In the genomic region with DNA sequence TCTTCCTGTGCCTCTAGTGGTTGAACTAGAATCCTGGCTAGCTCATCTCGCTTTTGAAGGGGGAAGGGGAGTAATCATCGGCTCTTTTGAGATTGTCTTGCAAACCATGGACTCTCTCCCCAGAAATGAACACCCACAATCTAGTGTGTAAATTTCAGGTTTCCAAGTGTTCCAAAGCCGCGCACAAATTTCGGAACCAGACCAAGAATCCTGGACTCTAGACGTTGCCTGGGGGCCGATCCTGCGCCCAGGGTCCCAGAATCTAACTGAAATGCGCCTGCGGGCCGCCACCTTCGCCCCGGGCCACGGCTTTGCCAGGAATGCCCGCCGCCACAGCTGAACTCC, we compare ENCODE assay signal across 13 cellular contexts. TPM values are rescaled to one million over a fixed set of nuclear protein-coding genes. Genes with fewer than 3 reads are reported as not detected.
A peak's percentile ranks its signal among the peaks of the same experiment; 100 is the strongest.
DNase-seq lines count a peak whose midpoint lies in the region; ATAC-seq, FAIRE-seq and TF ChIP-seq lines count a peak whose summit lies in the region.
"Had no signal": no experiment of that assay in that cellular context is flagged by ENCODE, and none has a peak within 500 bp of the region (broad histone marks: within the 10 kb centered on the region; RNA-seq: fewer than 3 reads in every experiment).

No MANE protein-coding gene starts in this region.

- CTCF ChIA-PET in CD4-positive, alpha-beta T cell (lab: Charles Lee) = no interaction called here
- CTCF ChIA-PET in H1 (lab: Charles Lee; ENCODE audit: partially characterized antibody) = interaction anchor here (0.9 to 4.6 kb wide), 10 partner anchors 11 to 148 kb away, joined by 3 to 27 read pairs (median 4); no protein-coding TSS in a partner anchor

- no peak overlapping the region for H3K27ac Mint-ChIP-seq in CD4-positive, alpha-beta T cell
- no peak overlapping the region for H3K27ac Mint-ChIP-seq in neural progenitor cell
- H3K27ac Mint-ChIP-seq: T-helper 17 cell had no signal

- no peak overlapping the region for H3K14ac ChIP-seq in H1 (ENCODE audit: insufficient read length)

- no peak overlapping the region for H2BK120ac ChIP-seq in H1 (replicated peaks; ENCODE audit: low read depth, low read length)

- no peak overlapping the region for H2AK5ac ChIP-seq in H1 (ENCODE audit: low read depth, low read length)

- no peak overlapping the region for H3K4ac ChIP-seq in H1 (replicated peaks; ENCODE audit: insufficient read length, low read depth, low read length)

- no peak overlapping the region for H2BK20ac ChIP-seq in H1 (ENCODE audit: low read length)

- POLR2A ChIA-PET in CD4-positive, alpha-beta T cell (lab: Charles Lee) = no interaction called here
- POLR2A ChIA-PET in H1 (lab: Charles Lee; ENCODE audit: partially characterized antibody) = interaction anchor here (1.4 to 1.7 kb wide), 2 partner anchors 9 to 159 kb away, joined by 4 to 9 read pairs; no protein-coding TSS in a partner anchor

- no peak for TF ChIP-seq CTCF in CD4-positive, alpha-beta T cell (IDR thresholded peaks at IDR 0.05)
- TF ChIP-seq CTCF in HFF-Myc (IDR thresholded peaks at IDR 0.05; ENCODE audit: low read depth, low read length, missing control alignments) = peak; percentile 4
- peak in 1 of 3 experiments; percentile 44; a peak in 1 of 4 replicates for TF ChIP-seq CTCF in H1 (IDR thresholded peaks at IDR 0.05; ENCODE audit: control extremely low read depth in 1 of 3, insufficient read depth in 1 of 3, low read depth in 1 of 3, low read length in 3 of 3)
- peak; percentile 43 for TF ChIP-seq CTCF in neural progenitor cell (IDR thresholded peaks at IDR 0.05)

- DNase-seq in CD4-positive, alpha-beta T cell = no peak
- DNase-seq in HFF-Myc (ENCODE audit: extremely low read depth, low read depth) (no peak), H1 (ENCODE audit: low read depth in 1 of 2, low spot score in 2 of 2) (peak in 1 of 2 experiments; percentile 65), neural progenitor cell (ENCODE audit: low spot score) (peak; percentile 63), mesenteric fat pad (ENCODE audit: low spot score) (no peak), GOT3 (lab: John Stamatoyannopoulos, UW) (no peak), HT-29 (ENCODE audit: low spot score) (no peak), foreskin melanocyte (no peak)
- DNase-seq: Caco-2, esophagus squamous epithelium, NCI-H1417 treated with DMSO at 0.1 percent for 48 hours, T-helper 17 cell had no signal

- H4K91ac ChIP-seq in H1 (replicated peaks; ENCODE audit: insufficient read length, low read length) = no peak overlapping the region

- 7% methylated on average over 12 of the region's 16 CpGs; no CpG with 5 or more reads in 1 of the 2 experiments for WGBS in H1 (ENCODE audit: extremely low coverage in 1 of 2, insufficient coverage in 1 of 2, insufficient read length in 1 of 2, insufficient replicate concordance in 2 of 2, low coverage in 1 of 2, low lambda C conversion rate in 2 of 2, missing lambda C conversion rate in 1 of 2), 2 experiments

- no peak for TF ChIP-seq RAD21 in H1 (IDR thresholded peaks at IDR 0.05 in 1 of 2, conservative IDR thresholded peaks at IDR 0.05 in 1 of 2; ENCODE audit: low read depth in 2 of 2, low read length in 2 of 2)

- H3F3A ChIP-seq in neural progenitor cell (ENCODE audit: low read depth) = peaks cover 15% of the 10 kb centered on the region

- no peak overlapping the region for H3K56ac ChIP-seq in H1 (replicated peaks; ENCODE audit: insufficient read length, low read depth, low read length)

- peak overlapping the region; percentile 13 for H3K4me3 Mint-ChIP-seq in CD4-positive, alpha-beta T cell
- peak overlapping the region; percentile 67 for H3K4me3 Mint-ChIP-seq in neural progenitor cell

- peak overlapping the region; percentile 87 for H4K8ac ChIP-seq in H1 (ENCODE audit: extremely low read depth, insufficient read depth, low read length)

- peaks cover 5 to 20% (median 13%) of the 10 kb centered on the region in 4 experiments for H3K4me1 ChIP-seq in H1 (replicated peaks in 1 of 4; ENCODE audit: control insufficient read depth in 3 of 4, insufficient read depth in 4 of 4, low read length in 3 of 4)
- peaks cover 18% of the 10 kb centered on the region for H3K4me1 ChIP-seq in neural progenitor cell
- H3K4me1 ChIP-seq: Caco-2 had no signal

- no peak overlapping the region for H3K23ac ChIP-seq in H1 (ENCODE audit: insufficient read length)

- H3K18ac ChIP-seq in H1 (ENCODE audit: extremely low read depth, low read length) = no peak overlapping the region

- H3K9me3 Mint-ChIP-seq in CD4-positive, alpha-beta T cell = peaks cover 4% of the 10 kb centered on the region
- H3K9me3 Mint-ChIP-seq in neural progenitor cell = peaks cover 6% of the 10 kb centered on the region

- H4K20me1 ChIP-seq in H1 (replicated peaks in 1 of 2; ENCODE audit: control insufficient read depth in 1 of 2, insufficient read depth in 2 of 2, low read length in 2 of 2) (peaks cover 7 to 13% of the 10 kb centered on the region in 2 experiments), neural progenitor cell (ENCODE audit: low read depth) (peaks cover 61% of the 10 kb centered on the region)

- peaks cover 10% of the 10 kb centered on the region; the same call in 1 of the 2 replicates for H3K23me2 ChIP-seq in H1 (ENCODE audit: low read depth, low read length)

- H3K36me3 ChIP-seq in H1 (ENCODE audit: control insufficient read depth in 2 of 4, insufficient read depth in 4 of 4, low read length in 3 of 4) (no peaks in the 10 kb centered on the region), neural progenitor cell (no peaks in the 10 kb centered on the region)
- H3K36me3 ChIP-seq: esophagus squamous epithelium had no signal

- H3K79me2 ChIP-seq in H1 (ENCODE audit: control insufficient read depth in 1 of 2, insufficient read depth in 2 of 2, low read length in 2 of 2) (no peaks in the 10 kb centered on the region), neural progenitor cell (ENCODE audit: low read depth) (no peaks in the 10 kb centered on the region)

- H2AFZ ChIP-seq in H1 (ENCODE audit: low read length) = no peak overlapping the region; the same call in 1 of the 2 replicates
- H2AFZ ChIP-seq in neural progenitor cell (replicated peaks) = no peak overlapping the region

- TF ChIP-seq EP300 in H1 (IDR thresholded peaks at IDR 0.05; ENCODE audit: borderline replicate concordance in 1 of 2, low read depth in 2 of 2, low read length in 2 of 2) = no peak

- no peak overlapping the region for H3K4me3 ChIP-seq in HFF-Myc (replicated peaks; ENCODE audit: low read depth, low read length)
- H3K4me3 ChIP-seq in H1 (ENCODE audit: extremely low read depth in 1 of 4, insufficient read depth in 2 of 4, low read depth in 3 of 4, low read length in 4 of 4) = peak overlapping the region in 3 of 4 experiments; percentile 27 to 59 (median 33); a peak in 5 of 8 replicates
- peak overlapping the region; percentile 30 for H3K4me3 ChIP-seq in neural progenitor cell

- peak; percentile 19 for FAIRE-seq in H1 (lab: Jason Lieb, UNC)
- FAIRE-seq: GM18507 had no signal

- H2BK12ac ChIP-seq in H1 (ENCODE audit: low read depth, low read length) = 0 out of 2 replicates have a peak overlapping the region, but pooled peaks have one; percentile 62

- no peak overlapping the region for H4K5ac ChIP-seq in H1 (ENCODE audit: insufficient read length, low read depth, low read length)

- no peak overlapping the region for H3K27ac ChIP-seq in CD4-positive, alpha-beta T cell (ENCODE audit: low read depth, low read length)
- H3K27ac ChIP-seq in H1 (ENCODE audit: low read depth, low read length) = no peak overlapping the region
- H3K27ac ChIP-seq in neural progenitor cell = no peak overlapping the region
- H3K27ac ChIP-seq: esophagus squamous epithelium had no signal

- H2BK15ac ChIP-seq in H1 (ENCODE audit: low read length) = no peak overlapping the region

- intact Hi-C loops in CD4-positive, alpha-beta T cell (cut with DNase I, micrococcal nuclease) = no loop called here

- peaks cover 4% of the 10 kb centered on the region for H3K9me3 ChIP-seq in CD4-positive, alpha-beta T cell (ENCODE audit: control insufficient read depth, low read length)
- H3K9me3 ChIP-seq in H1 (ENCODE audit: insufficient read depth in 2 of 2, low read depth in 1 of 2, low read length in 1 of 2) (no peaks in the 10 kb centered on the region), neural progenitor cell (ENCODE audit: low read depth) (no peaks in the 10 kb centered on the region)
- H3K9me3 ChIP-seq: Caco-2, esophagus squamous epithelium had no signal

- peaks cover 89% of the 10 kb centered on the region for H3K27me3 ChIP-seq in CD4-positive, alpha-beta T cell (ENCODE audit: control insufficient read depth, insufficient read depth, low read length)
- H3K27me3 ChIP-seq in H1 (replicated peaks in 1 of 4; ENCODE audit: control insufficient read depth in 3 of 4, extremely low read depth in 1 of 4, insufficient read depth in 3 of 4, low read length in 3 of 4) (peaks cover 73 to 81% (median 78%) of the 10 kb centered on the region in 4 experiments), neural progenitor cell (peaks cover 100% of the 10 kb centered on the region)

- no peaks in the 10 kb centered on the region for H3K36me3 Mint-ChIP-seq in CD4-positive, alpha-beta T cell (ENCODE audit: low read depth)
- H3K36me3 Mint-ChIP-seq in neural progenitor cell = no peaks in the 10 kb centered on the region

- peak overlapping the region; percentile 59 to 86 for H3K4me2 ChIP-seq in H1 (ENCODE audit: insufficient read depth in 1 of 2, low read depth in 2 of 2, low read length in 2 of 2)
- peak overlapping the region; percentile 72 for H3K4me2 ChIP-seq in neural progenitor cell

- no peak for ATAC-seq in CD4-positive, alpha-beta T cell (ENCODE audit: poor library complexity)

- no peaks in the 10 kb centered on the region for H3K79me1 ChIP-seq in H1 (ENCODE audit: low read depth, low read length)

- H3K27me3 Mint-ChIP-seq in CD4-positive, alpha-beta T cell = peaks cover 91% of the 10 kb centered on the region
- H3K27me3 Mint-ChIP-seq in neural progenitor cell (ENCODE audit: insufficient read depth, low read depth) = peaks cover 72% of the 10 kb centered on the region

- H2BK5ac ChIP-seq in H1 (ENCODE audit: low read depth, low read length) = no peak overlapping the region

- peaks cover 33% of the 10 kb centered on the region for H3K4me1 Mint-ChIP-seq in CD4-positive, alpha-beta T cell (ENCODE audit: low read depth)
- peaks cover 8% of the 10 kb centered on the region for H3K4me1 Mint-ChIP-seq in neural progenitor cell

- no peak overlapping the region for H3K9ac ChIP-seq in H1 (replicated peaks in 1 of 4; ENCODE audit: extremely low read depth in 1 of 4, low read depth in 3 of 4, low read length in 3 of 4)
- no peak overlapping the region for H3K9ac ChIP-seq in neural progenitor cell

- TF ChIP-seq POLR2A in H1 (IDR thresholded peaks at IDR 0.05; ENCODE audit: control extremely low read depth in 1 of 2, low read depth in 2 of 2, low read length in 2 of 2) = no peak

RNA-seq across cellular contexts. Expression of gene FOXE1, which starts 4.8 kb away (rescaled TPM):
- not detected for total RNA-seq in CD4-positive, alpha-beta T cell
- total RNA-seq in H1 (2021; fragmentation: NEBNext Ultra II Directional; extraction: Animal tissue kit (Norgen Biotek cat#: 25700)) = not detected in 2 replicates
- polyA plus RNA-seq in H1 (2011; rRNA removed) = 0.03 TPM in 2 replicates
- 0.03 TPM for polyA plus RNA-seq in H1 (2011; cell fraction: cytosol; rRNA removed)
- polyA plus RNA-seq in H1 (2011; cell fraction: nucleus; rRNA removed) = not detected
- not detected in 4 replicates for polyA plus RNA-seq in H1 (2012, experiment 1 of 2)
- polyA plus RNA-seq in H1 (2012, experiment 2 of 2) = 0.07 TPM
- 0.04 TPM for polyA plus RNA-seq in H1 (2013, experiment 1 of 2)
- polyA plus RNA-seq in H1 (2013, experiment 2 of 2) = 0.04 TPM
- 0.03 and 0.05 TPM in 2 replicates for polyA minus RNA-seq in H1 (2011; rRNA and poly(A)+ RNA removed)
- polyA minus RNA-seq in H1 (2011; cell fraction: cytosol; rRNA and poly(A)+ RNA removed) = not detected
- polyA minus RNA-seq in H1 (2011; cell fraction: nucleus; rRNA and poly(A)+ RNA removed) = not detected
- not detected in 2 replicates for total RNA-seq in neural progenitor cell (ENCODE audit: low replicate concordance)
- total RNA-seq in mesenteric fat pad = not detected
- total RNA-seq in HT-29 (2014; rRNA removed; shearing (Covaris generic)) = not detected in 2 replicates
- total RNA-seq: Caco-2 had no signal
